In genomic region chr10:132926777-132927650, GRCh38 we compare ENCODE assay signal across 28 cellular contexts. TPM values are rescaled to one million over a fixed set of nuclear protein-coding genes. Genes with fewer than 3 reads are reported as not detected.
"Had no signal": no experiment of that assay in that cellular context is flagged by ENCODE, and none has a peak within 500 bp of the region (broad histone marks: within the 10 kb centered on the region; RNA-seq: fewer than 3 reads in every experiment).

No MANE protein-coding gene starts in this region.

- H3K4me1 Mint-ChIP-seq: central memory CD8-positive, alpha-beta T cell; mesothelial cell of epicardium had no signal

- H3K27me3 ChIP-seq: foreskin keratinocyte, ovary, tibial nerve, upper lobe of left lung, uterus had no signal

- H3K36me3 Mint-ChIP-seq: mesothelial cell of epicardium, naive B cell had no signal

- H3K4me1 ChIP-seq: esophagus muscularis mucosa, foreskin keratinocyte, gastroesophageal sphincter, heart right ventricle, left ventricle myocardium inferior, tibial nerve, upper lobe of left lung, uterus had no signal

- H3K27me3 Mint-ChIP-seq: central memory CD8-positive, alpha-beta T cell; stimulated activated naive CD8-positive, alpha-beta T cell treated with anti-CD3 and anti-CD28 coated beads, Interleukin-15, Interleukin-2, amounts not matched to agents 100 ng/mL and 50 ng/mL, for 24 hours had no signal

- H3K27ac ChIP-seq: coronary artery, esophagus muscularis mucosa, foreskin keratinocyte, gastroesophageal sphincter, heart right ventricle, left ventricle myocardium inferior, ovary, skin epidermis, thoracic aorta, tibial nerve, upper lobe of left lung, uterus had no signal

- H3K36me3 ChIP-seq: esophagus muscularis mucosa, gastroesophageal sphincter, heart right ventricle, left ventricle myocardium inferior, ovary, thoracic aorta, tibial nerve, upper lobe of left lung, uterus had no signal

- H3K27ac Mint-ChIP-seq: mesothelial cell of epicardium; stimulated activated naive B cell treated with anti-CD40 and anti-IgM and Interleukin-4, amounts not matched to agents 10 μg/mL and 1 μg/mL and 100 μg/mL, for 72 hours; stimulated activated naive CD8-positive, alpha-beta T cell treated with anti-CD3 and anti-CD28 coated beads, Interleukin-15, Interleukin-2, amounts not matched to agents 100 ng/mL and 50 ng/mL, for 24 hours had no signal

- H3K4me3 ChIP-seq: coronary artery, esophagus muscularis mucosa, gastroesophageal sphincter, heart right ventricle, left ventricle myocardium inferior, mucosa of descending colon, ovary, skin epidermis, thoracic aorta, tibial nerve, upper lobe of left lung, uterus had no signal

- H3K9me3 Mint-ChIP-seq: central memory CD8-positive, alpha-beta T cell; mesothelial cell of epicardium had no signal

- H3K4me3 Mint-ChIP-seq: central memory CD8-positive, alpha-beta T cell; mesothelial cell of epicardium; naive B cell; stimulated activated naive B cell treated with anti-CD40 and anti-IgM and Interleukin-4, amounts not matched to agents 10 μg/mL and 1 μg/mL and 100 μg/mL, for 72 hours; stimulated activated naive CD8-positive, alpha-beta T cell treated with anti-CD3 and anti-CD28 coated beads, Interleukin-15, Interleukin-2, amounts not matched to agents 100 ng/mL and 50 ng/mL, for 24 hours had no signal

- DNase-seq: dermis blood vessel endothelial cell; effector memory CD4-positive, alpha-beta T cell; foreskin keratinocyte; hippocampal formation; kidney glomerular epithelial cell; left colon; mesenchymal stem cell; naive B cell; occipital lobe; retina; stimulated activated CD4-positive, alpha-beta T cell treated with anti-CD3 and anti-CD28 coated beads, Interleukin-15, amount 100 ng/mL, for 24 hours; stimulated activated CD4-positive, alpha-beta T cell treated with anti-CD3 and anti-CD28 coated beads, Interleukin-2, amount 100 ng/mL, for 48 hours; stimulated activated naive B cell treated with anti-CD40 and anti-IgM and Interleukin-4, amounts not matched to agents 10 μg/mL and 1 μg/mL and 100 μg/mL, for 72 hours; uterus had no signal

- ATAC-seq: foreskin keratinocyte; gastroesophageal sphincter; left colon; mucosa of descending colon; stimulated activated naive B cell treated with anti-CD40 and anti-IgM and Interleukin-4, amounts not matched to agents 10 μg/mL and 1 μg/mL and 100 μg/mL, for 72 hours had no signal

- H3K9me3 ChIP-seq: esophagus muscularis mucosa, gastroesophageal sphincter, heart right ventricle, left ventricle myocardium inferior, mucosa of descending colon, ovary, thoracic aorta, tibial nerve, upper lobe of left lung, uterus had no signal

RNA-seq across cellular contexts. Expression of gene CFAP46, which starts 15.4 kb away (rescaled TPM):
- total RNA-seq: thoracic aorta had no signal
